In the genomic region with DNA sequence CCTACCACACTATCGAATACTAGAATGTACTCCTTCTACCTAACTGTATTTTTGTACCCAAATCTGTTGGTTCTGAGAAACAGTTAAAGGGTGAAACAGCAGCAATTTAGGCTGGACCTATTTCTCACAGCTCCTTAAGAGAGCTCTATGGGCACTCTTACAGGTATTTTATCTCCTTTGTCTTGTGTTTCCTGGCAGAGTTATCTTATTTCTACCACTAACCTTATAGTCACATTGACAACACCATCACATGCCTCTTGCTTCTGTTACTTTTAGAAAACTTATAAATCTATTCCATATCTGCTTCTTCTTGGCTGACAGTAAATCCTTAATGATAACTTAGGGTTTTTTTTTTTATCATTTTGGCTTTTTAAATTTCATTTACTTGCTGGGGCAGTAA, we compare ENCODE assay signal across 24 cellular contexts.
"Had no signal": no experiment of that assay in that cellular context is flagged by ENCODE, and none has a peak within 500 bp of the region (broad histone marks: within the 10 kb centered on the region; RNA-seq: fewer than 3 reads in every experiment).

No MANE protein-coding gene starts in this region.

- H3K27me3 Mint-ChIP-seq: dendritic cell treated with granulocyte-macrophage colony-stimulating factor and Interleukin-4, amounts not matched to agents 40 ng/mL and 50 ng/mL, for 4 days; effector memory CD8-positive, alpha-beta T cell; naive B cell had no signal

- ATAC-seq: effector memory CD8-positive, alpha-beta T cell; foreskin keratinocyte; gastroesophageal sphincter; heart left ventricle; left lung; left ventricle myocardium superior; lower lobe of right lung; mucosa of descending colon had no signal

- H3K4me1 ChIP-seq: colonic mucosa, esophagus muscularis mucosa, foreskin keratinocyte, gastroesophageal sphincter, heart left ventricle, left lung, lower lobe of right lung had no signal

- H3K27ac Mint-ChIP-seq: dendritic cell treated with granulocyte-macrophage colony-stimulating factor and Interleukin-4, amounts not matched to agents 40 ng/mL and 50 ng/mL, for 4 days; effector memory CD8-positive, alpha-beta T cell; endodermal cell; mesothelial cell of epicardium; naive B cell had no signal

- H3K36me3 ChIP-seq: colonic mucosa, esophagus muscularis mucosa, gastroesophageal sphincter, heart left ventricle, left lung, lower lobe of right lung had no signal

- DNase-seq: colonic mucosa; cortex of kidney; effector CD8-positive, alpha-beta T cell; effector memory CD8-positive, alpha-beta T cell; endodermal cell; foreskin keratinocyte; heart left ventricle; hippocampal formation; left cardiac atrium; left lung; left ventricle myocardium superior; lower lobe of right lung; mesenchymal stem cell; mucosa of descending colon; naive B cell had no signal

- H3K36me3 Mint-ChIP-seq: mesothelial cell of epicardium, naive B cell had no signal

- H3K9me3 Mint-ChIP-seq: dendritic cell treated with granulocyte-macrophage colony-stimulating factor and Interleukin-4, amounts not matched to agents 40 ng/mL and 50 ng/mL, for 4 days; endodermal cell had no signal

- FAIRE-seq: endometrium, endothelial cell of umbilical vein, frontal cortex, islet of Langerhans, keratinocyte had no signal

- H3K27ac ChIP-seq: colonic mucosa, esophagus muscularis mucosa, foreskin keratinocyte, gastroesophageal sphincter, heart left ventricle, left lung, lower lobe of right lung had no signal

- H3K27me3 ChIP-seq: colonic mucosa, esophagus muscularis mucosa, foreskin keratinocyte, gastroesophageal sphincter, left lung had no signal

- H3K4me3 ChIP-seq: colonic mucosa, esophagus muscularis mucosa, gastroesophageal sphincter, heart left ventricle, left lung, lower lobe of right lung, mucosa of descending colon had no signal

- H3K9me3 ChIP-seq: colonic mucosa, esophagus muscularis mucosa, gastroesophageal sphincter, heart left ventricle, left lung, lower lobe of right lung, mucosa of descending colon had no signal

- H3K4me1 Mint-ChIP-seq: endodermal cell, naive B cell had no signal

- H3K4me3 Mint-ChIP-seq: dendritic cell treated with granulocyte-macrophage colony-stimulating factor and Interleukin-4, amounts not matched to agents 40 ng/mL and 50 ng/mL, for 4 days; effector memory CD8-positive, alpha-beta T cell; endodermal cell; mesothelial cell of epicardium; naive B cell had no signal
